In the genomic region with DNA sequence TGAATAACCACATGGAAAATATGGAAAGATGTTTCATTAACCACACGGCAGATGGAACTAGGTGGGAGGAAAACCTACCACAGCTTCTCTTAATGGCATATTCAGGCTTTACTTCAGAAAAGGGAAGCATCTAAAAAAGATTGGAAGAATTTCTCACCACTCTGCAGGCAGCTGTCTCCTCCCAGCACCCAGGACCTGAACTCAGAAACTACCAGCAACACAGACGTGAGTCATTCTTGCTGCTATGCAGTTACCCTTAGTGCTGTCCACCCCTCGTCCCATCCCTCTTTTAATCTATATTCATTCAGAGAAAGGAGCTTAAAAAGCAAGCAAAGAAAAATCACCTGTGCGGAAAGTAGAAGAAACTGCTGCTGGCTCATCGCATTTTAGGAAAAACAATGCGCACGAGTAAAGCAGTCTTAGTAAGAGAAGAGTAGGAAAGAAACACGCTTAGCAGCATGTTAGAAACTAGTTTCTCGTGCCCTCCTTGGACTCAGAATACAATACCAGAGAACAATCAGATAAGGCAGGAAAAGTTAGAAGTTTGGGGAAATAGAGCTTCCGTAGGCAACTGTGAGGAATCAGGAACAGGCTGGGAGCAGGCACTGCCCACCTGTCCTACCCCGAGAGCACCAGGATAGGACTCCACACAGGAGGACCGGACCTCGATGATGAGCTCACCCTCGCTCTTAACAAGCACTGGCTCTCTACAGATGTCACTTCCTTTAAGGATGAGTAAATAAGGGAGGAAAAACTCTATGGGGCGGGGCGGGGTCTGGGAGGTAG, we compare ENCODE assay signal across 9 cellular contexts. TPM values are rescaled to one million over a fixed set of nuclear protein-coding genes. Genes with fewer than 3 reads are reported as not detected.
DNase-seq lines count a peak whose midpoint lies in the region; ATAC-seq, FAIRE-seq and TF ChIP-seq lines count a peak whose summit lies in the region.
"Had no signal": no experiment of that assay in that cellular context is flagged by ENCODE, and none has a peak within 500 bp of the region (broad histone marks: within the 10 kb centered on the region; RNA-seq: fewer than 3 reads in every experiment).

No MANE protein-coding gene starts in this region.

- TF ChIP-seq EP300 in suprapubic skin (IDR thresholded peaks at IDR 0.05), result no peak

- intact Hi-C loops in lower lobe of right lung (cut with DNase I), result no loop called here

- DNase-seq in GM18507 (ENCODE audit: extremely low spot score, insufficient read length, low read depth) (no peak), SKM-1 treated with dmso at 0.1 percent for 144 hours (lab: John Stamatoyannopoulos, UW; ENCODE audit: unreplicated experiment) (peak; percentile 48), lower lobe of right lung (no peak), NCI-H524 treated with DMSO at 0.1 percent for 48 hours (lab: John Stamatoyannopoulos, UW) (no peak), suprapubic skin (ENCODE audit: low spot score in 2 of 2) (no peak), NCI-H146 treated with DMSO at 0.1 percent for 48 hours (lab: John Stamatoyannopoulos, UW; ENCODE audit: unreplicated experiment) (no peak), DMS114 treated with DMSO at 0.1 percent for 48 hours (lab: John Stamatoyannopoulos, UW; ENCODE audit: unreplicated experiment) (no peak)

- H3K9me3 ChIP-seq in lower lobe of right lung (no peaks in the 10 kb centered on the region), suprapubic skin (no peaks in the 10 kb centered on the region)

- H3K4me1 ChIP-seq in lower lobe of right lung (peaks cover 23% of the 10 kb centered on the region), suprapubic skin (peaks cover 7% of the 10 kb centered on the region)

- ATAC-seq in HG03045 (IDR thresholded peaks at IDR 0.05; ENCODE audit: unreplicated experiment) (peak; percentile 27), lower lobe of right lung (no peak)

- no peak for TF ChIP-seq POLR2A in suprapubic skin (IDR thresholded peaks at IDR 0.05)

- WGBS in suprapubic skin, result 83% methylated on average over 16 of the region's 16 CpGs

- peak; percentile 75 for FAIRE-seq in GM18507 (lab: Jason Lieb, UNC)

- no peaks in the 10 kb centered on the region for H3K36me3 ChIP-seq in lower lobe of right lung
- H3K36me3 ChIP-seq in suprapubic skin, result no peaks in the 10 kb centered on the region

- peak overlapping the region; percentile 17 for H3K4me3 ChIP-seq in lower lobe of right lung
- no peak overlapping the region for H3K4me3 ChIP-seq in suprapubic skin

- peak overlapping the region; percentile 59 for H3K27ac ChIP-seq in lower lobe of right lung
- no peak overlapping the region for H3K27ac ChIP-seq in suprapubic skin

- no peaks in the 10 kb centered on the region for H3K27me3 ChIP-seq in lower lobe of right lung (ENCODE audit: low read depth)
- no peaks in the 10 kb centered on the region for H3K27me3 ChIP-seq in suprapubic skin

- TF ChIP-seq CTCF in lower lobe of right lung (IDR thresholded peaks at IDR 0.05) (no peak), suprapubic skin (IDR thresholded peaks at IDR 0.05) (no peak)

RNA-seq across cellular contexts. Expression of a gene that starts 48.1 kb away (rescaled TPM):
- total RNA-seq in lower lobe of right lung, result 0.74 TPM
- total RNA-seq in suprapubic skin, result not detected
- total RNA-seq: mononuclear cell had no signal
